16 cellular contexts compared by ENCODE assay signal in the genomic region with DNA sequence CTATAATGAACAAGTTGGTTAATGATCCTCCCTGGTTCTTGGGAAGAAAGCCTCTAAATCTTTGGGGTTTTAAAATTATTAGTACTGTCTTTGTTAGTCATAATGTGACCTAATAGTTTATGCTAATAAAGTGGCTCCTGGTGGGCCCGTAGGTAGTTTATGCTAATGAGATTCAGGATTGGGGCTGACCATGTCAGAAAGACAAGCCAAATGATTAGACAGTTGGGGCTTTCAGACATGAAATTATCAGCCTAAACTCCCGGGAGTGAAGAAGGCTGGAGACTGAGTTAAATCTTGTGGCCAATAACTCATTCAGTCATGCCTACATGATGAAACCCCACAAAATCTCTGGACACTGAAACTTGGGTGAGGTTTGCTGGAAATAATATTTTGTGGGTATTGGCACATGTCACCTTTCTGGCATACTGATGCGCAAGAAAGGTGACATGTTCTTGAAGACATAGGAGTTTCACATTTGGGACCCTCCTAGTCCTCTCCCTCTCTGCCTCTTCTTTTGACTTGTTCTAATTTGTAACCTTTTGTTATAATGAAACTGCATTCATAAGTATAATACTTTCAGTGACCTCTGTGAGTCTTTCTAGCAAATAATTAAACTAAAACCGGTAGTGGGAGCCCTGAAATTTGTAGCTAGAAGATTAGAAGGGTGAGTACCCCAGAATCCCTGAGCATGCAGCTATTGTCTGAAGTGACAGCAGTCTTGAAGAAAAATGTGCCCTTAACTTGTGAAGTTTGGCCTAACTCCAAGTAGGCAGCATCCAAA.
DNase-seq lines count a peak whose midpoint lies in the region; ATAC-seq and TF ChIP-seq lines count a peak whose summit lies in the region.
"Had no signal": no experiment of that assay in that cellular context is flagged by ENCODE, and none has a peak within 500 bp of the region (broad histone marks: within the 10 kb centered on the region; RNA-seq: fewer than 3 reads in every experiment).

No MANE protein-coding gene starts in this region.

- H3K4me3 ChIP-seq in OCI-LY3 (ENCODE audit: low read length): no peak overlapping the region
- H3K4me3 ChIP-seq in Peyer's patch: no peak overlapping the region

- no peak overlapping the region for H2AFZ ChIP-seq in OCI-LY3 (ENCODE audit: low read depth, low read length)

- peak; percentile 50 for ATAC-seq in GM18867 (IDR thresholded peaks at IDR 0.05; ENCODE audit: unreplicated experiment)
- peak; percentile 63 for ATAC-seq in GM19395 (IDR thresholded peaks at IDR 0.05; ENCODE audit: unreplicated experiment)
- peak; percentile 47 for ATAC-seq in HG02943 (IDR thresholded peaks at IDR 0.05; ENCODE audit: low read depth, unreplicated experiment)

- H3K36me3 ChIP-seq in OCI-LY3 (replicated peaks; ENCODE audit: low read depth, low read length) (no peaks in the 10 kb centered on the region), Peyer's patch (no peaks in the 10 kb centered on the region)

- H3K9ac ChIP-seq in OCI-LY3 (ENCODE audit: low read length): no peak overlapping the region

- DNase-seq in AG08395 (ENCODE audit: low spot score): no peak
- no peak for DNase-seq in Peyer's patch
- DNase-seq in NCI-H146 treated with DMSO at 0.1 percent for 48 hours (lab: John Stamatoyannopoulos, UW; ENCODE audit: unreplicated experiment): no peak
- DNase-seq: ACHN; C1 segment of cervical spinal cord; CD4-positive, alpha-beta T cell; DMS153; DMS79 treated with DMSO at 0.1 percent for 48 hours; EL; HCEC 1CT; HFFc6 had no signal

- H3K27ac ChIP-seq in OCI-LY3 (ENCODE audit: low read length) (no peak overlapping the region; the same call in 1 of the 2 replicates), Peyer's patch (no peak overlapping the region)
- H3K27ac ChIP-seq: HL-60 had no signal

- H3K4me1 ChIP-seq in OCI-LY3 (ENCODE audit: low read length) (peaks cover 13% of the 10 kb centered on the region), Peyer's patch (no peaks in the 10 kb centered on the region)

- H4K20me1 ChIP-seq in OCI-LY3 (ENCODE audit: insufficient read depth, low read length): no peaks in the 10 kb centered on the region

- H3K27me3 ChIP-seq in OCI-LY3 (ENCODE audit: low read depth, low read length): no peaks in the 10 kb centered on the region
- H3K27me3 ChIP-seq in Peyer's patch: no peaks in the 10 kb centered on the region

- no peak for TF ChIP-seq POLR2A in Peyer's patch (IDR thresholded peaks at IDR 0.05)

- H3K9me3 ChIP-seq in OCI-LY3 (ENCODE audit: insufficient read depth, low read length): no peaks in the 10 kb centered on the region
- no peaks in the 10 kb centered on the region for H3K9me3 ChIP-seq in Peyer's patch

- H3K4me2 ChIP-seq in OCI-LY3 (ENCODE audit: low read length): peak overlapping the region; percentile 12; the same call in 1 of the 2 replicates

- no peaks in the 10 kb centered on the region for H3K79me2 ChIP-seq in OCI-LY3 (ENCODE audit: low read length)

- no peak for TF ChIP-seq CTCF in OCI-LY3 (IDR thresholded peaks at IDR 0.05; ENCODE audit: low read depth, low read length)
- no peak for TF ChIP-seq CTCF in Peyer's patch (IDR thresholded peaks at IDR 0.05)
